25 cellular contexts compared by ENCODE assay signal in the genomic region with DNA sequence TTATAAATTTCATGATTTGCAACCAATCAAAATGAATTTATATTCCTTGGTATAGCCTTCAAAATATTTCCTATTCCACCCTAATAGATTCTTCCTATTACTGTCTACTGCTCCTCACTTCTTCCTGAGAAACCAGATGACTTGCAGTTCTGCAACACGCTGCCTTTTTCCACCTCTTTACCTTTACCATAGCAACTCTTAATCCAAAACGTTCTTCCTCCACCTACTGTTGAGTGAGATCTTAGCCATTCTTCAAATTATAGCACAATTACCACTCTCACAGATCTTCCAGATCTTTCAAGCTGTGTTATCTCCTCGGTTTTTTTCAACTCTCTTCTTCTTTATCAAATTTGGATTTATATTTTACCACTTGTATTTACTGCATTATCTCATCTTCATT.
DNase-seq lines count a peak whose midpoint lies in the region; ATAC-seq and TF ChIP-seq lines count a peak whose summit lies in the region.
"Had no signal": no experiment of that assay in that cellular context is flagged by ENCODE, and none has a peak within 500 bp of the region (broad histone marks: within the 10 kb centered on the region; RNA-seq: fewer than 3 reads in every experiment).

No MANE protein-coding gene starts in this region.

- ATAC-seq in WTC11 (peak; percentile 51), foreskin keratinocyte (peak; percentile 28), GM19324 (IDR thresholded peaks at IDR 0.05; ENCODE audit: low FRiP score, unreplicated experiment) (no peak)
- ATAC-seq: HepG2 had no signal

- H3K9ac ChIP-seq in neural progenitor cell, result no peak overlapping the region
- H3K9ac ChIP-seq: BLaER1, SK-N-SH had no signal

- H3K4me3 ChIP-seq in breast epithelium (no peak overlapping the region), neural progenitor cell (no peak overlapping the region)
- H3K4me3 ChIP-seq: BLaER1 had no signal

- H3F3A ChIP-seq in neural progenitor cell (ENCODE audit: low read depth), result no peaks in the 10 kb centered on the region

- intact Hi-C loops in MCF 10A (cut with micrococcal nuclease) (no loop called here), breast epithelium (cut with DNase I; ENCODE audit: low total_unique reads) (no loop called here)

- H3K9me3 Mint-ChIP-seq in MCF 10A (ENCODE audit: unreplicated experiment) (no peaks in the 10 kb centered on the region), WTC11 (no peaks in the 10 kb centered on the region; the same call in 1 of the 2 replicates), neural progenitor cell (peaks cover 2% of the 10 kb centered on the region)
- H3K9me3 Mint-ChIP-seq in activated CD4-positive, alpha-beta memory T cell treated with anti-CD3 and anti-CD28 coated beads, Interleukin-2, amount 10 ng/mL, durations not matched to agents 7 days and 5 days, result peaks cover 9% of the 10 kb centered on the region

- H3K4me3 Mint-ChIP-seq in MCF 10A (ENCODE audit: unreplicated experiment), result no peak overlapping the region
- H3K4me3 Mint-ChIP-seq in WTC11, result no peak overlapping the region
- peak overlapping the region; percentile 19 for H3K4me3 Mint-ChIP-seq in neural progenitor cell
- no peak overlapping the region for H3K4me3 Mint-ChIP-seq in activated CD4-positive, alpha-beta memory T cell treated with anti-CD3 and anti-CD28 coated beads, Interleukin-2, amount 10 ng/mL, durations not matched to agents 7 days and 5 days
- H3K4me3 Mint-ChIP-seq: CD4-positive, CD25-positive, alpha-beta regulatory T cell; T-helper 1 cell treated with Interleukin-12 subunit alpha and Interleukin-12 subunit beta and Interleukin-4 antibody, amounts not matched to agents 30 μg/mL and 1 μg/mL, for 36 hours had no signal

- H3K4me1 ChIP-seq in breast epithelium (no peaks in the 10 kb centered on the region), foreskin keratinocyte (no peaks in the 10 kb centered on the region), neural progenitor cell (peaks cover 37% of the 10 kb centered on the region)
- H3K4me1 ChIP-seq: BLaER1, Caco-2 had no signal

- H3K4me2 ChIP-seq in neural progenitor cell, result peak overlapping the region; percentile 21
- H3K4me2 ChIP-seq: BLaER1, SK-N-SH had no signal

- H2AFZ ChIP-seq in neural progenitor cell (replicated peaks), result no peak overlapping the region

- H3K27ac ChIP-seq in breast epithelium (no peak overlapping the region), foreskin keratinocyte (no peak overlapping the region), neural progenitor cell (no peak overlapping the region)
- H3K27ac ChIP-seq: BLaER1 had no signal

- TF ChIP-seq POLR2A in breast epithelium (IDR thresholded peaks at IDR 0.05), result no peak

- peaks cover 8% of the 10 kb centered on the region for H3K4me1 Mint-ChIP-seq in MCF 10A (ENCODE audit: insufficient read depth, unreplicated experiment)
- peaks cover 29% of the 10 kb centered on the region for H3K4me1 Mint-ChIP-seq in WTC11
- H3K4me1 Mint-ChIP-seq in neural progenitor cell, result peaks cover 27% of the 10 kb centered on the region
- no peaks in the 10 kb centered on the region for H3K4me1 Mint-ChIP-seq in activated CD4-positive, alpha-beta memory T cell treated with anti-CD3 and anti-CD28 coated beads, Interleukin-2, amount 10 ng/mL, durations not matched to agents 7 days and 5 days
- H3K4me1 Mint-ChIP-seq: CD4-positive, CD25-positive, alpha-beta regulatory T cell had no signal

- peak; percentile 27 for DNase-seq in MCF 10A (ENCODE audit: unreplicated experiment)
- DNase-seq in breast epithelium (ENCODE audit: low spot score in 2 of 2), result no peak
- no peak for DNase-seq in WTC11 (ENCODE audit: low spot score)
- no peak for DNase-seq in foreskin keratinocyte
- DNase-seq in neural progenitor cell (ENCODE audit: low spot score), result no peak
- DNase-seq in COR-L47 (lab: John Stamatoyannopoulos, UW), result no peak
- DNase-seq in activated CD4-positive, alpha-beta memory T cell treated with anti-CD3 and anti-CD28 coated beads, Interleukin-2, amount 10 ng/mL, durations not matched to agents 7 days and 5 days, result no peak
- DNase-seq: Caco-2; CD4-positive, CD25-positive, alpha-beta regulatory T cell; DMS79 treated with DMSO at 0.1 percent for 48 hours; GOT3; HCEC 1CT; Karpas-422; NCI-H1105; NCI-H1436 treated with DMSO at 0.1 percent for 48 hours; NCI-H1930; NCI-H345; NCI-H510A treated with DMSO at 0.1 percent for 48 hours; NCI-H774; SK-N-SH; SW 1271 had no signal

- H3K27me3 ChIP-seq in breast epithelium (no peaks in the 10 kb centered on the region), foreskin keratinocyte (no peaks in the 10 kb centered on the region), neural progenitor cell (no peaks in the 10 kb centered on the region)
- H3K27me3 ChIP-seq: BLaER1 had no signal

- peaks cover 9% of the 10 kb centered on the region for H4K20me1 ChIP-seq in neural progenitor cell (ENCODE audit: low read depth)
- H4K20me1 ChIP-seq: BLaER1 had no signal

- POLR2A ChIA-PET in MCF 10A (lab: Yijun Ruan, JAX), result no interaction called here
- POLR2A ChIA-PET in WTC11 (lab: Charles Lee), result no interaction called here
- POLR2A ChIA-PET in activated CD4-positive, alpha-beta memory T cell treated with anti-CD3 and anti-CD28 coated beads, Interleukin-2, amount 10 ng/mL, durations not matched to agents 7 days and 5 days (lab: Charles Lee), result no interaction called here

- no peaks in the 10 kb centered on the region for H3K27me3 Mint-ChIP-seq in MCF 10A (ENCODE audit: insufficient read depth, unreplicated experiment)
- no peaks in the 10 kb centered on the region for H3K27me3 Mint-ChIP-seq in WTC11 (ENCODE audit: low read depth)
- H3K27me3 Mint-ChIP-seq in neural progenitor cell (ENCODE audit: insufficient read depth, low read depth), result no peaks in the 10 kb centered on the region
- H3K27me3 Mint-ChIP-seq in activated CD4-positive, alpha-beta memory T cell treated with anti-CD3 and anti-CD28 coated beads, Interleukin-2, amount 10 ng/mL, durations not matched to agents 7 days and 5 days, result no peaks in the 10 kb centered on the region
- H3K27me3 Mint-ChIP-seq: CD4-positive, CD25-positive, alpha-beta regulatory T cell had no signal

- TF ChIP-seq CTCF in MCF 10A (IDR thresholded peaks at IDR 0.05; ENCODE audit: unreplicated experiment) (peak; percentile 27), breast epithelium (IDR thresholded peaks at IDR 0.05) (no peak), WTC11 (IDR thresholded peaks at IDR 0.05) (no peak), foreskin keratinocyte (conservative IDR thresholded peaks at IDR 0.05) (peak; percentile 55), neural progenitor cell (IDR thresholded peaks at IDR 0.05) (no peak)

- H3K27ac Mint-ChIP-seq in MCF 10A (ENCODE audit: low read depth, unreplicated experiment) (peak overlapping the region; percentile 40), WTC11 (peak overlapping the region; percentile 3; the same call in 1 of the 2 replicates), neural progenitor cell (no peak overlapping the region)
- no peak overlapping the region for H3K27ac Mint-ChIP-seq in activated CD4-positive, alpha-beta memory T cell treated with anti-CD3 and anti-CD28 coated beads, Interleukin-2, amount 10 ng/mL, durations not matched to agents 7 days and 5 days
- H3K27ac Mint-ChIP-seq: CD4-positive, CD25-positive, alpha-beta regulatory T cell; T-helper 1 cell treated with Interleukin-12 subunit alpha and Interleukin-12 subunit beta and Interleukin-4 antibody, amounts not matched to agents 30 μg/mL and 1 μg/mL, for 36 hours had no signal

- CTCF ChIA-PET in MCF 10A (lab: Yijun Ruan, JAX) (no interaction called here), WTC11 (lab: Charles Lee) (no interaction called here)
- CTCF ChIA-PET in activated CD4-positive, alpha-beta memory T cell treated with anti-CD3 and anti-CD28 coated beads, Interleukin-2, amount 10 ng/mL, durations not matched to agents 7 days and 5 days (lab: Charles Lee), result no interaction called here

- H3K36me3 Mint-ChIP-seq in MCF 10A (ENCODE audit: insufficient read depth, unreplicated experiment) (no peaks in the 10 kb centered on the region), WTC11 (no peaks in the 10 kb centered on the region), neural progenitor cell (peaks cover 5% of the 10 kb centered on the region)
- H3K36me3 Mint-ChIP-seq in activated CD4-positive, alpha-beta memory T cell treated with anti-CD3 and anti-CD28 coated beads, Interleukin-2, amount 10 ng/mL, durations not matched to agents 7 days and 5 days (ENCODE audit: low read depth), result no peaks in the 10 kb centered on the region
- H3K36me3 Mint-ChIP-seq: CD4-positive, CD25-positive, alpha-beta regulatory T cell had no signal

- no TSS peak for BruUV-seq in MCF 10A (replicated peaks; lab: Mats Ljungman, UMichigan)

- no peaks in the 10 kb centered on the region for H3K36me3 ChIP-seq in breast epithelium
- H3K36me3 ChIP-seq in neural progenitor cell, result no peaks in the 10 kb centered on the region
- H3K36me3 ChIP-seq: BLaER1 had no signal

- H3K79me2 ChIP-seq in neural progenitor cell (ENCODE audit: low read depth), result peaks cover 16% of the 10 kb centered on the region

- H3K9me3 ChIP-seq in breast epithelium (no peaks in the 10 kb centered on the region), neural progenitor cell (ENCODE audit: low read depth) (no peaks in the 10 kb centered on the region)
- H3K9me3 ChIP-seq: BLaER1, Caco-2, SK-N-SH had no signal

TF ChIP-seq in WTC11, 78 proteins besides CTCF, POLR2A, EP300 and RAD21 (continues in another document):
- no peak for TF ChIP-seq ZNF416 (CRISPR knock-in tag; IDR thresholded peaks at IDR 0.05)
- TF ChIP-seq, protein P1, sequence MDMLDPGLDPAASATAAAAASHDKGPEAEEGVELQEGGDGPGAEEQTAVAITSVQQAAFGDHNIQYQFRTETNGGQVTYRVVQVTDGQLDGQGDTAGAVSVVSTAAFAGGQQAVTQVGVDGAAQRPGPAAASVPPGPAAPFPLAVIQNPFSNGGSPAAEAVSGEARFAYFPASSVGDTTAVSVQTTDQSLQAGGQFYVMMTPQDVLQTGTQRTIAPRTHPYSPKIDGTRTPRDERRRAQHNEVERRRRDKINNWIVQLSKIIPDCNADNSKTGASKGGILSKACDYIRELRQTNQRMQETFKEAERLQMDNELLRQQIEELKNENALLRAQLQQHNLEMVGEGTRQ (CRISPR knock-in tag; IDR thresholded peaks at IDR 0.05), result no peak
- no peak for TF ChIP-seq SOX15 (CRISPR knock-in tag; IDR thresholded peaks at IDR 0.05)
- TF ChIP-seq TCF7 (CRISPR knock-in tag; IDR thresholded peaks at IDR 0.05; ENCODE audit: low read depth), result no peak
- TF ChIP-seq, protein P2, sequence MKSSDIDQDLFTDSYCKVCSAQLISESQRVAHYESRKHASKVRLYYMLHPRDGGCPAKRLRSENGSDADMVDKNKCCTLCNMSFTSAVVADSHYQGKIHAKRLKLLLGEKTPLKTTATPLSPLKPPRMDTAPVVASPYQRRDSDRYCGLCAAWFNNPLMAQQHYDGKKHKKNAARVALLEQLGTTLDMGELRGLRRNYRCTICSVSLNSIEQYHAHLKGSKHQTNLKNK (CRISPR knock-in tag; IDR thresholded peaks at IDR 0.05), result no peak
- no peak for TF ChIP-seq JUN (CRISPR knock-in tag; IDR thresholded peaks at IDR 0.05)
- TF ChIP-seq FOXJ3 (CRISPR knock-in tag; IDR thresholded peaks at IDR 0.05; ENCODE audit: borderline replicate concordance), result no peak
- no peak for TF ChIP-seq MYBL2 (CRISPR knock-in tag; IDR thresholded peaks at IDR 0.05)

Comparison
In these comparisons a context has a peak if more than half of its experiments do, and no peak if none do; other contexts are left out.
1. CTCF ChIP-seq: peak in MCF 10A (single experiment) and foreskin keratinocyte (single experiment); none in breast epithelium (0 of 3), WTC11 (single experiment) and neural progenitor cell (single experiment).
2. H3K27ac Mint-ChIP-seq: peak in MCF 10A (single experiment) and WTC11 (single experiment); none in neural progenitor cell (single experiment) and activated CD4-positive, alpha-beta memory T cell treated with anti-CD3 and anti-CD28 coated beads, Interleukin-2, amount 10 ng/mL, durations not matched to agents 7 days and 5 days (single experiment).